ENCODE assay signal across 7 cellular contexts in the genomic region with DNA sequence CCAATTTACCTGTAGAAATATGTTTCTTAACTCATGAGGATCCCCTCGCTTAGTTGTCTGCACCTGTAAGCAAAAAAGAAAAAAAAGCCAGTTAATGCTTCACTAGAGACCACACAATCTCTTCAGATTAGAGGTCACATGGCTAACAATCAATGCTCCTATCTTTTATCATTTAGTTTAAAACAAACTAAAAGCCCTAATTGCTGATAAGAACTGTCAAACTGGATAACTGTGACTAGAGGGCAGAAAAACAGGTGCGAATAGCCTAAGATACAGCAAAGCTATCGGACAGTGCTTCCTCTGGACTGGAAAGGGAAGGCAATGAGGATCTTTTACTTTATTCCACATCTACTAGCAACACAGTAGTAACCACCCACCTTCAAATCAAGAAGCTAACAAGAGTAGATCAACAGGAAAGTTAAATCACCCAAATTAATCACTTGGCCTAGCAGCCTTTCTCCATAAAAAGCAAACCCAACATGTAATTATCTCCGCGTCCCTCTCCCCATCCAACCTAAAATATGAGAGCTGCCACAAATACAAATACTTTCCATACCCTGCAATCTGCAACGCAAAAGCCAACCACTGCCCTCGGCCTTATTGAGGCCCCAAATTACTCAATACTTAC. TPM values are rescaled to one million over a fixed set of nuclear protein-coding genes. Genes with fewer than 3 reads are reported as not detected.
DNase-seq lines count a peak whose midpoint lies in the region; ATAC-seq and TF ChIP-seq lines count a peak whose summit lies in the region.

No MANE protein-coding gene starts in this region.

- H3K27ac Mint-ChIP-seq in GM23338: peak overlapping the region; percentile 73
- H3K27ac Mint-ChIP-seq in naive thymus-derived CD4-positive, alpha-beta T cell: peak overlapping the region; percentile 66 to 93 (median 87)

- H3K4me1 ChIP-seq in GM23338 (ENCODE audit: insufficient read depth): peaks cover 4% of the 10 kb centered on the region; the same call in 1 of the 2 replicates
- peaks cover 16 to 17% of the 10 kb centered on the region in 2 donors for H3K4me1 ChIP-seq in duodenal mucosa (ENCODE audit: control insufficient read depth in 1 of 2, insufficient read depth in 2 of 2, low read length in 2 of 2)
- peaks cover 11 to 17% of the 10 kb centered on the region in 2 donors for H3K4me1 ChIP-seq in naive thymus-derived CD4-positive, alpha-beta T cell (ENCODE audit: control insufficient read depth in 2 of 2, insufficient read depth in 2 of 2, low read length in 2 of 2)

- H3K36me3 Mint-ChIP-seq in GM23338 (ENCODE audit: low read depth): peaks cover 7% of the 10 kb centered on the region; the same call in 1 of the 3 replicates
- peaks cover 0 to 28% (median 19%) of the 10 kb centered on the region in 5 donors for H3K36me3 Mint-ChIP-seq in naive thymus-derived CD4-positive, alpha-beta T cell

- intact Hi-C loops in naive thymus-derived CD4-positive, alpha-beta T cell (cut with micrococcal nuclease): loop anchor here (2.0 to 10.0 kb wide), 3 partner anchors 107 to 661 kb away; partner anchors contain the start of genes DLX2 (in 1 of the 2) and PDK1 (in 1 of the 2)

- no peak for TF ChIP-seq CTCF in GM23338 (conservative IDR thresholded peaks at IDR 0.05; ENCODE audit: low read depth in 2 of 2)

- DNase-seq in GM23338 (ENCODE audit: low spot score) (no peak), NCI-H69 (lab: John Stamatoyannopoulos, UW) (peak; percentile 80), NCI-H2029 treated with DMSO at 0.1 percent for 48 hours (lab: John Stamatoyannopoulos, UW) (no peak), middle frontal gyrus (ENCODE audit: extremely low spot score, low spot score) (no peak), NCI-H1048 (lab: John Stamatoyannopoulos, UW) (no peak)
- peak in 1 of 9 donors; percentile 2 for DNase-seq in naive thymus-derived CD4-positive, alpha-beta T cell

- no peaks in the 10 kb centered on the region for H3K79me2 ChIP-seq in GM23338 (replicated peaks; ENCODE audit: insufficient read depth)

- H3K9me3 Mint-ChIP-seq in GM23338: peaks cover 9% of the 10 kb centered on the region
- H3K9me3 Mint-ChIP-seq in naive thymus-derived CD4-positive, alpha-beta T cell: no peaks in the 10 kb centered on the region

- POLR2A ChIA-PET in naive thymus-derived CD4-positive, alpha-beta T cell (lab: Charles Lee): interaction anchor here (0.8 to 2.8 kb wide), 4 partner anchors 13 to 591 kb away, joined by 3 to 20 read pairs (median 3); partner anchors contain the start of gene HAT1

- peak overlapping the region; percentile 80 for H3K4me2 ChIP-seq in GM23338

- H3K27me3 ChIP-seq in GM23338 (ENCODE audit: insufficient read depth): no peaks in the 10 kb centered on the region
- H3K27me3 ChIP-seq in duodenal mucosa (ENCODE audit: control insufficient read depth in 1 of 2, insufficient read depth in 2 of 2, low read length in 2 of 2): no peaks in the 10 kb centered on the region
- no peaks in the 10 kb centered on the region for H3K27me3 ChIP-seq in naive thymus-derived CD4-positive, alpha-beta T cell (ENCODE audit: control insufficient read depth in 2 of 2, insufficient read depth in 2 of 2, low read length in 2 of 2)

- H3K4me3 Mint-ChIP-seq in GM23338: peak overlapping the region; percentile 91
- H3K4me3 Mint-ChIP-seq in naive thymus-derived CD4-positive, alpha-beta T cell: peak overlapping the region; percentile 93 to 98 (median 96)

- H3K9me3 ChIP-seq in duodenal mucosa (ENCODE audit: control insufficient read depth in 1 of 2, low read length in 2 of 2): no peaks in the 10 kb centered on the region
- H3K9me3 ChIP-seq in naive thymus-derived CD4-positive, alpha-beta T cell (ENCODE audit: control insufficient read depth in 2 of 3, low read length in 3 of 3): no peaks in the 10 kb centered on the region

- ATAC-seq in GM23338: no peak
- no peak for ATAC-seq in naive thymus-derived CD4-positive, alpha-beta T cell

- no peaks in the 10 kb centered on the region for H4K20me1 ChIP-seq in GM23338 (replicated peaks; ENCODE audit: insufficient read depth)

- peaks cover 7% of the 10 kb centered on the region for H3K27me3 Mint-ChIP-seq in GM23338 (ENCODE audit: insufficient read depth, low read depth, poor library complexity)
- peaks cover 0 to 6% (median 0%) of the 10 kb centered on the region in 5 donors for H3K27me3 Mint-ChIP-seq in naive thymus-derived CD4-positive, alpha-beta T cell

- peak overlapping the region; percentile 98 for H2AFZ ChIP-seq in GM23338

- H3F3A ChIP-seq in GM23338 (replicated peaks; ENCODE audit: low read depth): no peaks in the 10 kb centered on the region

- CTCF ChIA-PET in naive thymus-derived CD4-positive, alpha-beta T cell (lab: Charles Lee): no interaction called here

- H3K27ac ChIP-seq in GM23338 (ENCODE audit: low read depth): no peak overlapping the region
- no peak overlapping the region for H3K27ac ChIP-seq in duodenal mucosa (ENCODE audit: low read depth, low read length)
- H3K27ac ChIP-seq in naive thymus-derived CD4-positive, alpha-beta T cell (ENCODE audit: low read depth, low read length): peak overlapping the region; percentile 83

- peak overlapping the region; percentile 97 for H3K4me3 ChIP-seq in GM23338
- H3K4me3 ChIP-seq in duodenal mucosa (ENCODE audit: low read depth in 1 of 2, low read length in 2 of 2): peak overlapping the region; percentile 76 to 100
- H3K4me3 ChIP-seq in naive thymus-derived CD4-positive, alpha-beta T cell (ENCODE audit: low read length): peak overlapping the region; percentile 93

- peak overlapping the region; percentile 48 to 80 for H3K9ac ChIP-seq in duodenal mucosa (ENCODE audit: low read depth in 1 of 2, low read length in 2 of 2)

- no peaks in the 10 kb centered on the region; the same call in 1 of the 2 replicates for H3K36me3 ChIP-seq in GM23338 (ENCODE audit: insufficient read depth)
- H3K36me3 ChIP-seq in duodenal mucosa (ENCODE audit: control insufficient read depth in 1 of 2, insufficient read depth in 2 of 2, low read length in 2 of 2): no peaks in the 10 kb centered on the region
- peaks cover 0 to 3% (median 0%) of the 10 kb centered on the region in 3 experiments for H3K36me3 ChIP-seq in naive thymus-derived CD4-positive, alpha-beta T cell (ENCODE audit: control insufficient read depth in 2 of 3, insufficient read depth in 3 of 3, low read length in 3 of 3)

- peaks cover 15% of the 10 kb centered on the region for H3K4me1 Mint-ChIP-seq in GM23338
- peaks cover 32 to 63% (median 53%) of the 10 kb centered on the region in 7 donors for H3K4me1 Mint-ChIP-seq in naive thymus-derived CD4-positive, alpha-beta T cell

- H3K9me2 ChIP-seq in GM23338 (ENCODE audit: insufficient read depth): no peaks in the 10 kb centered on the region

TF ChIP-seq in GM23338, 12 proteins besides CTCF, POLR2A, EP300 and RAD21:
- TF ChIP-seq, protein P1, sequence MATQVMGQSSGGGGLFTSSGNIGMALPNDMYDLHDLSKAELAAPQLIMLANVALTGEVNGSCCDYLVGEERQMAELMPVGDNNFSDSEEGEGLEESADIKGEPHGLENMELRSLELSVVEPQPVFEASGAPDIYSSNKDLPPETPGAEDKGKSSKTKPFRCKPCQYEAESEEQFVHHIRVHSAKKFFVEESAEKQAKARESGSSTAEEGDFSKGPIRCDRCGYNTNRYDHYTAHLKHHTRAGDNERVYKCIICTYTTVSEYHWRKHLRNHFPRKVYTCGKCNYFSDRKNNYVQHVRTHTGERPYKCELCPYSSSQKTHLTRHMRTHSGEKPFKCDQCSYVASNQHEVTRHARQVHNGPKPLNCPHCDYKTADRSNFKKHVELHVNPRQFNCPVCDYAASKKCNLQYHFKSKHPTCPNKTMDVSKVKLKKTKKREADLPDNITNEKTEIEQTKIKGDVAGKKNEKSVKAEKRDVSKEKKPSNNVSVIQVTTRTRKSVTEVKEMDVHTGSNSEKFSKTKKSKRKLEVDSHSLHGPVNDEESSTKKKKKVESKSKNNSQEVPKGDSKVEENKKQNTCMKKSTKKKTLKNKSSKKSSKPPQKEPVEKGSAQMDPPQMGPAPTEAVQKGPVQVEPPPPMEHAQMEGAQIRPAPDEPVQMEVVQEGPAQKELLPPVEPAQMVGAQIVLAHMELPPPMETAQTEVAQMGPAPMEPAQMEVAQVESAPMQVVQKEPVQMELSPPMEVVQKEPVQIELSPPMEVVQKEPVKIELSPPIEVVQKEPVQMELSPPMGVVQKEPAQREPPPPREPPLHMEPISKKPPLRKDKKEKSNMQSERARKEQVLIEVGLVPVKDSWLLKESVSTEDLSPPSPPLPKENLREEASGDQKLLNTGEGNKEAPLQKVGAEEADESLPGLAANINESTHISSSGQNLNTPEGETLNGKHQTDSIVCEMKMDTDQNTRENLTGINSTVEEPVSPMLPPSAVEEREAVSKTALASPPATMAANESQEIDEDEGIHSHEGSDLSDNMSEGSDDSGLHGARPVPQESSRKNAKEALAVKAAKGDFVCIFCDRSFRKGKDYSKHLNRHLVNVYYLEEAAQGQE (IDR thresholded peaks at IDR 0.05; ENCODE audit: unreplicated experiment): no peak
- no peak for TF ChIP-seq POLR2AphosphoS5 (IDR thresholded peaks at IDR 0.05; ENCODE audit: low read depth)
- TF ChIP-seq JUNB (IDR thresholded peaks at IDR 0.05; ENCODE audit: unreplicated experiment): no peak
- TF ChIP-seq ETS1 (IDR thresholded peaks at IDR 0.05): no peak

RNA-seq across cellular contexts. Expression of gene SLC25A12, which starts 0.7 kb away (rescaled TPM):
- total RNA-seq in GM23338 (2014; rRNA removed; shearing (Covaris generic)): 10.7 and 14.8 TPM in 2 replicates
- 4.8 and 6.2 TPM in 2 replicates for polyA plus RNA-seq in GM23338 (2016; fragmentation: Nextera tagmentation; extraction: Ambion mirVana)
- 10 to 100 TPM; 12.7 to 33.6 (median 14.0) TPM for total RNA-seq in naive thymus-derived CD4-positive, alpha-beta T cell
- 10 to 100 TPM; 11.9 to 16.4 TPM for polyA plus RNA-seq in naive thymus-derived CD4-positive, alpha-beta T cell

RNA-seq across cellular contexts. Expression of gene HAT1, which starts 29.0 kb away (rescaled TPM):
- total RNA-seq in GM23338 (2014; rRNA removed; shearing (Covaris generic)): 67.2 and 75.7 TPM in 2 replicates
- polyA plus RNA-seq in GM23338 (2016; fragmentation: Nextera tagmentation; extraction: Ambion mirVana): 49.1 and 67.5 TPM in 2 replicates
- 10 to 100 TPM; 22.1 to 55.4 (median 26.4) TPM for total RNA-seq in naive thymus-derived CD4-positive, alpha-beta T cell
- 10 to 100 TPM; 71.9 to 74.1 TPM for polyA plus RNA-seq in naive thymus-derived CD4-positive, alpha-beta T cell
